ENCODE assay signal across 8 cellular contexts in genomic region chr11:63769044-63769718, GRCh38. TPM values are rescaled to one million over a fixed set of nuclear protein-coding genes. Genes with fewer than 3 reads are reported as not detected.
DNase-seq lines count a peak whose midpoint lies in the region; ATAC-seq and TF ChIP-seq lines count a peak whose summit lies in the region.

No MANE protein-coding gene starts in this region.

- DNase-seq in AG08395 (ENCODE audit: low spot score) (peak; percentile 72), HK-2 (ENCODE audit: unreplicated experiment) (peak; percentile 38), fibroblast of lung (ENCODE audit: low read depth in 2 of 2) (peak in 1 of 2 donors; percentile 41), GOT3 (lab: John Stamatoyannopoulos, UW) (no peak), AML-193 (lab: John Stamatoyannopoulos, UW) (no peak)
- DNase-seq in activated CD8-positive, alpha-beta memory T cell treated with anti-CD3 and anti-CD28 coated beads, Interleukin-2, amount 10 ng/mL, durations not matched to agents 7 days and 5 days, result peak; percentile 51

- H3K27me3 Mint-ChIP-seq in activated CD8-positive, alpha-beta memory T cell treated with anti-CD3 and anti-CD28 coated beads, Interleukin-2, amount 10 ng/mL, durations not matched to agents 7 days and 5 days, result peaks cover 33% of the 10 kb centered on the region

- no peak overlapping the region for H2AFZ ChIP-seq in fibroblast of lung (ENCODE audit: low read length)
- H2AFZ ChIP-seq in neuron (ENCODE audit: low read depth, low read length), result peak overlapping the region; percentile 55

- H3K27ac Mint-ChIP-seq in activated CD8-positive, alpha-beta memory T cell treated with anti-CD3 and anti-CD28 coated beads, Interleukin-2, amount 10 ng/mL, durations not matched to agents 7 days and 5 days, result no peak overlapping the region

- H3K27ac ChIP-seq in fibroblast of lung (ENCODE audit: insufficient read depth, low read length), result no peak overlapping the region

- no peaks in the 10 kb centered on the region for H4K20me1 ChIP-seq in fibroblast of lung (ENCODE audit: control insufficient read depth, extremely low read depth, insufficient read depth, low read length)

- peak overlapping the region; percentile 37 for H3K4me2 ChIP-seq in fibroblast of lung (ENCODE audit: extremely low read depth, insufficient read depth, low read length)

- no peaks in the 10 kb centered on the region for H3K9me3 ChIP-seq in fibroblast of lung (ENCODE audit: control insufficient read depth, insufficient read depth, low read depth, low read length)
- no peaks in the 10 kb centered on the region for H3K9me3 ChIP-seq in neuron (ENCODE audit: low read length)

- CTCF ChIA-PET in activated CD8-positive, alpha-beta memory T cell treated with anti-CD3 and anti-CD28 coated beads, Interleukin-2, amount 10 ng/mL, durations not matched to agents 7 days and 5 days (lab: Charles Lee), result interaction anchor here (1.2 to 4.6 kb wide), 9 partner anchors 10 to 383 kb away, joined by 3 to 21 read pairs (median 5); no protein-coding TSS in a partner anchor

- no peak overlapping the region for H3K4me3 Mint-ChIP-seq in activated CD8-positive, alpha-beta memory T cell treated with anti-CD3 and anti-CD28 coated beads, Interleukin-2, amount 10 ng/mL, durations not matched to agents 7 days and 5 days

- no peaks in the 10 kb centered on the region for H3K36me3 Mint-ChIP-seq in activated CD8-positive, alpha-beta memory T cell treated with anti-CD3 and anti-CD28 coated beads, Interleukin-2, amount 10 ng/mL, durations not matched to agents 7 days and 5 days

- TF ChIP-seq CTCF in fibroblast of lung (conservative IDR thresholded peaks at IDR 0.05 in 1 of 2, IDR thresholded peaks at IDR 0.05 in 1 of 2; ENCODE audit: low read depth in 1 of 2, low read length in 2 of 2), result no peak

- H3K9ac ChIP-seq in fibroblast of lung (ENCODE audit: insufficient read depth, low read length), result peak overlapping the region; percentile 38

- peaks cover 15% of the 10 kb centered on the region for H3K4me1 Mint-ChIP-seq in activated CD8-positive, alpha-beta memory T cell treated with anti-CD3 and anti-CD28 coated beads, Interleukin-2, amount 10 ng/mL, durations not matched to agents 7 days and 5 days

- H3K36me3 ChIP-seq in fibroblast of lung (ENCODE audit: control insufficient read depth, insufficient read depth, low read length), result peaks cover 7% of the 10 kb centered on the region
- H3K36me3 ChIP-seq in neuron (ENCODE audit: insufficient read depth, low read length), result peaks cover 17% of the 10 kb centered on the region

- no peaks in the 10 kb centered on the region for H3K9me3 Mint-ChIP-seq in activated CD8-positive, alpha-beta memory T cell treated with anti-CD3 and anti-CD28 coated beads, Interleukin-2, amount 10 ng/mL, durations not matched to agents 7 days and 5 days (ENCODE audit: low read depth)

- H3K4me1 ChIP-seq in fibroblast of lung (ENCODE audit: control insufficient read depth, extremely low read depth, insufficient read depth, low read length) (peaks cover 5% of the 10 kb centered on the region), neuron (ENCODE audit: insufficient read depth, low read length) (peaks cover 28% of the 10 kb centered on the region)

- H3K4me3 ChIP-seq in fibroblast of lung (replicated peaks in 1 of 4; ENCODE audit: control extremely low read depth in 1 of 4, insufficient read depth in 1 of 4, low read depth in 3 of 4, low read length in 4 of 4) (peak overlapping the region in 3 of 4 experiments; percentile 23 to 94 (median 58)), neuron (ENCODE audit: low read length) (peak overlapping the region; percentile 97)

- H3K27me3 ChIP-seq in fibroblast of lung (ENCODE audit: control insufficient read depth, insufficient read depth, low read length) (no peaks in the 10 kb centered on the region), neuron (ENCODE audit: insufficient read depth, low read length) (no peaks in the 10 kb centered on the region)

- peaks cover 13% of the 10 kb centered on the region for H3K79me2 ChIP-seq in fibroblast of lung (ENCODE audit: control insufficient read depth, insufficient read depth, low read length)

- peak; percentile 47 for ATAC-seq in GM18868 (IDR thresholded peaks at IDR 0.05; ENCODE audit: unreplicated experiment)
- peak; percentile 60 for ATAC-seq in activated CD8-positive, alpha-beta memory T cell treated with anti-CD3 and anti-CD28 coated beads, Interleukin-2, amount 10 ng/mL, durations not matched to agents 7 days and 5 days

RNA-seq across cellular contexts. Expression of gene ZFTA, which starts 0.6 kb away (rescaled TPM):
- total RNA-seq in activated CD8-positive, alpha-beta memory T cell treated with anti-CD3 and anti-CD28 coated beads, Interleukin-2, amount 10 ng/mL, durations not matched to agents 7 days and 5 days, result 1 to 10 TPM; 2.6 to 4.2 TPM
- total RNA-seq in fibroblast of lung, result 12.9 and 14.4 TPM in 2 replicates
- 5.4 and 6.0 TPM in 2 replicates for polyA plus RNA-seq in fibroblast of lung
- polyA plus RNA-seq in fibroblast of lung (2012), result 6.8 and 8.2 TPM in 2 replicates
- polyA minus RNA-seq in fibroblast of lung (ENCODE audit: low replicate concordance), result 2.6 and 5.0 TPM in 2 replicates

RNA-seq across cellular contexts. Expression of gene SPINDOC, which starts 44.1 kb away (rescaled TPM):
- total RNA-seq in activated CD8-positive, alpha-beta memory T cell treated with anti-CD3 and anti-CD28 coated beads, Interleukin-2, amount 10 ng/mL, durations not matched to agents 7 days and 5 days, result 10 to 100 TPM; 53.4 to 55.8 TPM
- 10.7 and 10.8 TPM in 2 replicates for total RNA-seq in fibroblast of lung
- 10.9 and 13.9 TPM in 2 replicates for polyA plus RNA-seq in fibroblast of lung
- polyA plus RNA-seq in fibroblast of lung (2012), result 15.7 and 22.1 TPM in 2 replicates
- polyA minus RNA-seq in fibroblast of lung (ENCODE audit: low replicate concordance), result 8.2 and 8.9 TPM in 2 replicates

Comparison
In these comparisons a context has a peak if more than half of its experiments do, and no peak if none do; other contexts are left out.
1. DNase-seq: peak in AG08395 (single experiment), HK-2 (single experiment) and activated CD8-positive, alpha-beta memory T cell treated with anti-CD3 and anti-CD28 coated beads, Interleukin-2, amount 10 ng/mL, durations not matched to agents 7 days and 5 days (single experiment); none in GOT3 (single experiment) and AML-193 (0 of 2).